Comparison of ENCODE assay signal across 3 cellular contexts in the genomic region with DNA sequence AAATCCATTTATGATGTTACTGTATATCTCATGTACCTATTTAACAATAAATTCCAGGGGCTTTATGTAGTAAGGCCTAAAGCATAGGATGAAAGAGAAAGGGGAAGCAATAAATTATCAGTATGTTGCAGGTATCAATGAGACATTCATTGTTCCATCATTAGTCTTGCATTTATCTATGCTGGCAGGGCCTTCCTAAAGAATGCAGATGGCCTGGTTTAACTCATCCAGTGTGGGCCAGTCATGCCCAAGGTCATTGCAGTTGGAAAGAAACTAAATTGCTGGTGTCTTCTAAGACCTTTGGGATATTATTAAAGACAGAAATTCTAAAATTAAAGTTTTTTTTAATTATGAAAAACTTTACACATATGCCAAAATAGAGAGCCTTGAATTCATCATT.
"Had no signal": no experiment of that assay in that cellular context is flagged by ENCODE, and none has a peak within 500 bp of the region (broad histone marks: within the 10 kb centered on the region; RNA-seq: fewer than 3 reads in every experiment).

No MANE protein-coding gene starts in this region.

- DNase-seq: GDM1, GF-D8 had no signal

- H3K4me3 ChIP-seq: GM12878 had no signal

- ATAC-seq: GM12878 had no signal
